Comparison of ENCODE assay signal across 12 cellular contexts in the genomic region with DNA sequence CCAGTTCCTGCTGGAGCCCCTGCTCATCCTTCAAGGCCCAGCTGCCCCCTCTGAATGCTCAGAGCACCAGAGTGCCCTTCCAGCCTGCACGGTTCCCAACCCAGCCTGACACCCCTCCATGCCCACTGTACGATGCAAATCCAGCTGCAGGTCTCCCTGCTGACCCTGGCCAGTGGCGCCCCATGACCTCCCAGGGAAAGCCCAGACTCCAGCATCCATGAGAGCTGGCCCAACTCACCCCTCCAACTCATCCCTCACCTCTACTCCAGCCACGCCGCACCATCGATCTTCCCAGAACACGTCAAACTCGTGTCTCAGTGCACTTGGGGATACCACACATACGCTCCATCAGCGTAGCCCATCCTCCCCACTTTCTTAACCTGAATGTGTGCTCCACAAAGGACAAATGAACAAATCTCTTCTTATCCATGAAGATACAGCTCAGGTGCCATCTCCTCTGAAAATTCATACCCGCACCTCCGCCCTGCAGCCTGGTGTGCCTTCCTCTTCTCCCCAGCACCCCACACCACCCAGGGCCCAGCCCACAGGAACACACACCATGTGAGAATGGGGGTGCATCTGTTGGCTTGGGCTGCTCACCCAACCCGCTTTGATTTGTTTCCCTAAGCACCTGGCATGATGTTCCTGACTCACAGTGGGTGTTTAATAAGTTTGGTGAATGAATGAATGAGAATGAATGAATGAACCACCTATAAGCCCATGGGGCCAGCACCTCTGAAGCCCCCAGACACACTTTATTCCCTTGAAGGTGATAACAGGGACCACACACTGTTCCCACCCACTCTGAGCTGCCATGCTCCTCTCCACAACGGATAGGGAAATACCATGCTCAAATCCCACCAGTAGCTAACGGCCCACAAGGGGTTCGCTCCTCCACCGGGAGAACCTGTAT. TPM values are rescaled to one million over a fixed set of nuclear protein-coding genes. Genes with fewer than 3 reads are reported as not detected.
DNase-seq lines count a peak whose midpoint lies in the region; ATAC-seq and TF ChIP-seq lines count a peak whose summit lies in the region.
"Had no signal": no experiment of that assay in that cellular context is flagged by ENCODE, and none has a peak within 500 bp of the region (broad histone marks: within the 10 kb centered on the region; RNA-seq: fewer than 3 reads in every experiment).

No MANE protein-coding gene starts in this region.

- peaks cover 60% of the 10 kb centered on the region for H3K4me1 Mint-ChIP-seq in activated naive CD4-positive, alpha-beta T cell treated with anti-CD3 and anti-CD28 coated beads, Interleukin-2, amount 50 U/mL, for 24 hours
- H3K4me1 Mint-ChIP-seq in activated naive CD4-positive, alpha-beta T cell treated with anti-CD3 and anti-CD28 coated beads for 36 hours (ENCODE audit: low read depth): peaks cover 68% of the 10 kb centered on the region
- H3K4me1 Mint-ChIP-seq in naive thymus-derived CD4-positive, alpha-beta T cell: peaks cover 46 to 69% (median 56%) of the 10 kb centered on the region in 7 donors

- WGBS in tibial nerve, 2 donors: 88 to 89% methylated on average over 15 to 17 of the region's 17 CpGs

- H3K9me3 Mint-ChIP-seq in activated naive CD4-positive, alpha-beta T cell treated with anti-CD3 and anti-CD28 coated beads, Interleukin-2, amount 50 U/mL, for 24 hours: no peaks in the 10 kb centered on the region
- H3K9me3 Mint-ChIP-seq in activated naive CD4-positive, alpha-beta T cell treated with anti-CD3 and anti-CD28 coated beads for 36 hours: no peaks in the 10 kb centered on the region
- H3K9me3 Mint-ChIP-seq in naive thymus-derived CD4-positive, alpha-beta T cell: no peaks in the 10 kb centered on the region
- H3K9me3 Mint-ChIP-seq: brain; T-helper 2 cell treated with Interferon-gamma antibody and Interleukin-4, amounts not matched to agents 5 μg/mL and 100 μg/mL, for 36 hours had no signal

- peaks cover 2% of the 10 kb centered on the region for H3K36me3 Mint-ChIP-seq in activated naive CD4-positive, alpha-beta T cell treated with anti-CD3 and anti-CD28 coated beads, Interleukin-2, amount 50 U/mL, for 24 hours
- no peaks in the 10 kb centered on the region for H3K36me3 Mint-ChIP-seq in activated naive CD4-positive, alpha-beta T cell treated with anti-CD3 and anti-CD28 coated beads for 36 hours (ENCODE audit: low read depth)
- H3K36me3 Mint-ChIP-seq in naive thymus-derived CD4-positive, alpha-beta T cell: peaks cover 3 to 15% (median 6%) of the 10 kb centered on the region in 5 donors
- H3K36me3 Mint-ChIP-seq: brain had no signal

- no peak for ATAC-seq in naive thymus-derived CD4-positive, alpha-beta T cell
- no peak for ATAC-seq in HG03469 (IDR thresholded peaks at IDR 0.05; ENCODE audit: unreplicated experiment)

- intact Hi-C loops in activated naive CD4-positive, alpha-beta T cell treated with anti-CD3 and anti-CD28 coated beads for 36 hours (cut with micrococcal nuclease): no loop called here
- intact Hi-C loops in breast epithelium (cut with DNase I; ENCODE audit: low total_unique reads): no loop called here
- intact Hi-C loops in naive thymus-derived CD4-positive, alpha-beta T cell (cut with micrococcal nuclease): no loop called here

- TF ChIP-seq CTCF in breast epithelium (IDR thresholded peaks at IDR 0.05) (no peak), tibial nerve (IDR thresholded peaks at IDR 0.05) (no peak)

- H3K9me3 ChIP-seq in breast epithelium (no peaks in the 10 kb centered on the region), tibial nerve (no peaks in the 10 kb centered on the region)
- H3K9me3 ChIP-seq in naive thymus-derived CD4-positive, alpha-beta T cell (ENCODE audit: control insufficient read depth in 2 of 3, low read length in 3 of 3): no peaks in the 10 kb centered on the region

- CTCF ChIA-PET in activated naive CD4-positive, alpha-beta T cell treated with anti-CD3 and anti-CD28 coated beads for 36 hours (lab: Charles Lee): interaction anchor here (1.5 kb wide), 1 partner anchor 123 kb away, joined by 3 read pairs; no protein-coding TSS in a partner anchor
- CTCF ChIA-PET in naive thymus-derived CD4-positive, alpha-beta T cell (lab: Charles Lee): interaction anchor here (1.0 to 1.7 kb wide), 2 partner anchors 39 to 54 kb away, joined by 3 to 4 read pairs; no protein-coding TSS in a partner anchor

- TF ChIP-seq POLR2A in breast epithelium (IDR thresholded peaks at IDR 0.05): no peak
- TF ChIP-seq POLR2A in tibial nerve (IDR thresholded peaks at IDR 0.05): no peak

- peak overlapping the region; percentile 52 for H3K27ac Mint-ChIP-seq in activated naive CD4-positive, alpha-beta T cell treated with anti-CD3 and anti-CD28 coated beads, Interleukin-2, amount 50 U/mL, for 24 hours
- no peak overlapping the region for H3K27ac Mint-ChIP-seq in activated naive CD4-positive, alpha-beta T cell treated with anti-CD3 and anti-CD28 coated beads for 36 hours
- peak overlapping the region in 6 of 9 donors; percentile 8 to 83 (median 32) for H3K27ac Mint-ChIP-seq in naive thymus-derived CD4-positive, alpha-beta T cell

- H3K27me3 ChIP-seq in breast epithelium: no peaks in the 10 kb centered on the region
- no peaks in the 10 kb centered on the region for H3K27me3 ChIP-seq in naive thymus-derived CD4-positive, alpha-beta T cell (ENCODE audit: control insufficient read depth in 2 of 2, insufficient read depth in 2 of 2, low read length in 2 of 2)
- no peaks in the 10 kb centered on the region for H3K27me3 ChIP-seq in tibial nerve

- H3K27ac ChIP-seq in breast epithelium (peak overlapping the region; percentile 96), tibial nerve (peak overlapping the region in 3 of 4 donors; percentile 34 to 94 (median 52))
- H3K27ac ChIP-seq in naive thymus-derived CD4-positive, alpha-beta T cell (ENCODE audit: low read depth, low read length): peak overlapping the region; percentile 12

- DNase-seq in activated naive CD4-positive, alpha-beta T cell treated with anti-CD3 and anti-CD28 coated beads for 36 hours: no peak
- no peak for DNase-seq in breast epithelium (ENCODE audit: low spot score in 2 of 2)
- no peak for DNase-seq in naive thymus-derived CD4-positive, alpha-beta T cell
- no peak for DNase-seq in tibial nerve (ENCODE audit: low spot score in 2 of 2)
- DNase-seq in midbrain (lab: John Stamatoyannopoulos, UW): no peak
- DNase-seq in OCI-M1 (lab: John Stamatoyannopoulos, UW): no peak
- DNase-seq: activated CD8-positive, alpha-beta memory T cell treated with anti-CD3 and anti-CD28 coated beads, Interleukin-2, amount 50 U/mL, for 48 hours had no signal

- POLR2A ChIA-PET in naive thymus-derived CD4-positive, alpha-beta T cell (lab: Charles Lee): interaction anchor here (0.7 to 1.6 kb wide), 5 partner anchors 8 to 28 kb away, joined by 3 to 12 read pairs (median 4); partner anchors contain the start of gene MAFF

- H3K4me3 Mint-ChIP-seq in activated naive CD4-positive, alpha-beta T cell treated with anti-CD3 and anti-CD28 coated beads, Interleukin-2, amount 50 U/mL, for 24 hours: peak overlapping the region; percentile 19
- no peak overlapping the region for H3K4me3 Mint-ChIP-seq in activated naive CD4-positive, alpha-beta T cell treated with anti-CD3 and anti-CD28 coated beads for 36 hours
- H3K4me3 Mint-ChIP-seq in naive thymus-derived CD4-positive, alpha-beta T cell: peak overlapping the region in 3 of 10 donors; percentile 62 to 73 (median 66)
- H3K4me3 Mint-ChIP-seq: brain had no signal

- H3K4me3 ChIP-seq in breast epithelium (no peak overlapping the region), tibial nerve (no peak overlapping the region)
- H3K4me3 ChIP-seq in naive thymus-derived CD4-positive, alpha-beta T cell (ENCODE audit: low read length): no peak overlapping the region
- H3K4me3 ChIP-seq: smooth muscle cell had no signal

- no peak for TF ChIP-seq EP300 in tibial nerve (IDR thresholded peaks at IDR 0.05)

- H3K36me3 ChIP-seq in breast epithelium (no peaks in the 10 kb centered on the region), tibial nerve (no peaks in the 10 kb centered on the region)
- no peaks in the 10 kb centered on the region for H3K36me3 ChIP-seq in naive thymus-derived CD4-positive, alpha-beta T cell (ENCODE audit: control insufficient read depth in 2 of 3, insufficient read depth in 3 of 3, low read length in 3 of 3)

- H3K4me1 ChIP-seq in breast epithelium (peaks cover 19 to 27% of the 10 kb centered on the region in 2 donors), tibial nerve (peaks cover 0 to 48% (median 14%) of the 10 kb centered on the region in 4 donors)
- H3K4me1 ChIP-seq in naive thymus-derived CD4-positive, alpha-beta T cell (ENCODE audit: control insufficient read depth in 2 of 2, insufficient read depth in 2 of 2, low read length in 2 of 2): peaks cover 23 to 35% of the 10 kb centered on the region in 2 donors

- no peaks in the 10 kb centered on the region for H3K27me3 Mint-ChIP-seq in activated naive CD4-positive, alpha-beta T cell treated with anti-CD3 and anti-CD28 coated beads, Interleukin-2, amount 50 U/mL, for 24 hours
- H3K27me3 Mint-ChIP-seq in activated naive CD4-positive, alpha-beta T cell treated with anti-CD3 and anti-CD28 coated beads for 36 hours (ENCODE audit: low read depth): no peaks in the 10 kb centered on the region
- H3K27me3 Mint-ChIP-seq in naive thymus-derived CD4-positive, alpha-beta T cell: no peaks in the 10 kb centered on the region

RNA-seq across cellular contexts. Expression of gene PLA2G6, which starts 6.2 kb away (rescaled TPM):
- 10 to 100 TPM; 80.2 to 85.3 TPM for total RNA-seq in activated naive CD4-positive, alpha-beta T cell treated with anti-CD3 and anti-CD28 coated beads for 36 hours
- total RNA-seq in breast epithelium (10 to 100 TPM; 41.1 to 68.1 (median 59.3) TPM), tibial nerve (10 to 100 TPM; 48.5 to 60.3 (median 55.1) TPM)
- total RNA-seq in naive thymus-derived CD4-positive, alpha-beta T cell: 100 to 1,000 TPM in 3 of 5 experiments, 10 to 100 TPM in 2; 66.5 to 252 (median 105) TPM
- polyA plus RNA-seq in naive thymus-derived CD4-positive, alpha-beta T cell: 1 to 10 TPM; 4.8 to 8.3 TPM

RNA-seq across cellular contexts. Expression of gene MAFF, which starts 26.3 kb away (rescaled TPM):
- 1 to 10 TPM; 2.7 to 2.8 TPM for total RNA-seq in activated naive CD4-positive, alpha-beta T cell treated with anti-CD3 and anti-CD28 coated beads for 36 hours
- 100 to 1,000 TPM in 1 of 3 donors, 10 to 100 TPM in 2; 37.3 to 126 (median 85.5) TPM for total RNA-seq in breast epithelium
- total RNA-seq in naive thymus-derived CD4-positive, alpha-beta T cell: 10 to 100 TPM in 2 of 5 experiments, 1 to 10 TPM in 3; 4.8 to 72.6 (median 5.5) TPM
- 1 to 10 TPM; 1.6 to 2.3 TPM for polyA plus RNA-seq in naive thymus-derived CD4-positive, alpha-beta T cell
- total RNA-seq in tibial nerve: 100 to 1,000 TPM in 2 of 4 donors, 10 to 100 TPM in 2; 68.1 to 110 (median 96.8) TPM

Comparison
In these comparisons a context has a peak if more than half of its experiments do, and no peak if none do; other contexts are left out.
1. H3K27ac ChIP-seq: peak in every context shown above with its lines; median percentile 96 in breast epithelium; 52 in tibial nerve; 12 in naive thymus-derived CD4-positive, alpha-beta T cell.